Comparison of ENCODE assay signal across 28 cellular contexts in genomic region chr10:6022693-6023092, GRCh38. TPM values are rescaled to one million over a fixed set of nuclear protein-coding genes. Genes with fewer than 3 reads are reported as not detected.
DNase-seq lines count a peak whose midpoint lies in the region; ATAC-seq and TF ChIP-seq lines count a peak whose summit lies in the region.
"Had no signal": no experiment of that assay in that cellular context is flagged by ENCODE, and none has a peak within 500 bp of the region (broad histone marks: within the 10 kb centered on the region; RNA-seq: fewer than 3 reads in every experiment).

No MANE protein-coding gene starts in this region.

- H3K4me3 Mint-ChIP-seq in activated CD8-positive, alpha-beta T cell treated with anti-CD3 and anti-CD28 coated beads, Interleukin-2, amount 10 ng/mL, durations not matched to agents 7 days and 5 days = no peak overlapping the region
- H3K4me3 Mint-ChIP-seq: activated T-cell treated with anti-CD3 and anti-CD28 coated beads, Interleukin-2, amount 50 U/mL, for 4 hours; CD14-positive monocyte; nephron; stimulated activated naive B cell treated with anti-CD40 and anti-IgM and Interleukin-4, amounts not matched to agents 10 μg/mL and 1 μg/mL and 100 μg/mL, for 72 hours had no signal

- CTCF ChIA-PET in activated CD8-positive, alpha-beta T cell treated with anti-CD3 and anti-CD28 coated beads, Interleukin-2, amount 10 ng/mL, durations not matched to agents 7 days and 5 days (lab: Charles Lee) = interaction anchor here (1.4 kb wide), 1 partner anchor 9 kb away, joined by 6 read pairs; no protein-coding TSS in a partner anchor

- no peak for DNase-seq in left ventricle myocardium superior
- no peak for DNase-seq in heart left ventricle
- DNase-seq in activated CD8-positive, alpha-beta T cell treated with anti-CD3 and anti-CD28 coated beads, Interleukin-2, amount 10 ng/mL, durations not matched to agents 7 days and 5 days = no peak
- peak; percentile 34 for DNase-seq in fibroblast of villous mesenchyme (ENCODE audit: low read depth)
- no peak for DNase-seq in vagina (ENCODE audit: extremely low spot score in 2 of 2)
- no peak for DNase-seq in aorta
- no peak for DNase-seq in DMS114 treated with DMSO at 0.1 percent for 48 hours (lab: John Stamatoyannopoulos, UW; ENCODE audit: unreplicated experiment)
- DNase-seq: activated CD4-positive, alpha-beta T cell treated with anti-CD3 and anti-CD28 coated beads, Interleukin-2, amount 50 U/mL, for 48 hours; activated T-cell treated with anti-CD3 and anti-CD28 coated beads, Interleukin-2, amount 50 U/mL, for 4 hours; brain microvascular endothelial cell; effector memory CD4-positive, alpha-beta T cell; EL; erythroblast; NCI-H1092 treated with DMSO at 0.1 percent for 48 hours; NCI-H1930; NCI-H2227 treated with DMSO at 0.1 percent for 48 hours; retina; spleen; stimulated activated CD4-positive, alpha-beta T cell treated with anti-CD3 and anti-CD28 coated beads, Interleukin-2, amount 100 ng/mL, for 48 hours; stimulated activated naive B cell treated with anti-CD40 and anti-IgM and Interleukin-4, amounts not matched to agents 10 μg/mL and 1 μg/mL and 100 μg/mL, for 72 hours; T-helper 9 cell had no signal

- H3K27ac Mint-ChIP-seq in activated CD8-positive, alpha-beta T cell treated with anti-CD3 and anti-CD28 coated beads, Interleukin-2, amount 10 ng/mL, durations not matched to agents 7 days and 5 days = peak overlapping the region; percentile 44
- H3K27ac Mint-ChIP-seq: CD14-positive monocyte; nephron; stimulated activated naive B cell treated with anti-CD40 and anti-IgM and Interleukin-4, amounts not matched to agents 10 μg/mL and 1 μg/mL and 100 μg/mL, for 72 hours had no signal

- no peaks in the 10 kb centered on the region for H3K27me3 Mint-ChIP-seq in activated CD8-positive, alpha-beta T cell treated with anti-CD3 and anti-CD28 coated beads, Interleukin-2, amount 10 ng/mL, durations not matched to agents 7 days and 5 days (ENCODE audit: low read depth)
- H3K27me3 Mint-ChIP-seq: stimulated activated naive B cell treated with anti-CD40 and anti-IgM and Interleukin-4, amounts not matched to agents 10 μg/mL and 1 μg/mL and 100 μg/mL, for 72 hours had no signal

- H3K9me3 Mint-ChIP-seq in activated CD8-positive, alpha-beta T cell treated with anti-CD3 and anti-CD28 coated beads, Interleukin-2, amount 10 ng/mL, durations not matched to agents 7 days and 5 days (ENCODE audit: insufficient read depth) = no peaks in the 10 kb centered on the region
- H3K9me3 Mint-ChIP-seq: activated T-cell treated with anti-CD3 and anti-CD28 coated beads, Interleukin-2, amount 50 U/mL, for 4 hours had no signal

- H3K27ac ChIP-seq in heart left ventricle (peak overlapping the region in 2 of 12 donors; percentile 24 to 39), vagina (peak overlapping the region; percentile 46), aorta (ENCODE audit: low read depth in 1 of 2, low read length in 2 of 2) (no peak overlapping the region)
- H3K27ac ChIP-seq: brain microvascular endothelial cell, spleen had no signal

- H3K4me1 ChIP-seq in heart left ventricle (peaks cover 0 to 10% (median 4%) of the 10 kb centered on the region in 12 donors), vagina (peaks cover 11% of the 10 kb centered on the region), aorta (ENCODE audit: control insufficient read depth in 1 of 2, insufficient read depth in 2 of 2, low read length in 2 of 2) (no peaks in the 10 kb centered on the region)

- no peaks in the 10 kb centered on the region for H3K9me3 ChIP-seq in heart left ventricle
- H3K9me3 ChIP-seq in vagina = no peaks in the 10 kb centered on the region
- H3K9me3 ChIP-seq in aorta (ENCODE audit: control insufficient read depth, low read length) = no peaks in the 10 kb centered on the region
- H3K9me3 ChIP-seq: spleen had no signal

- POLR2A ChIA-PET in activated CD8-positive, alpha-beta T cell treated with anti-CD3 and anti-CD28 coated beads, Interleukin-2, amount 10 ng/mL, durations not matched to agents 7 days and 5 days (lab: Charles Lee) = interaction anchor here (1.7 kb wide), 1 partner anchor 14 kb away, joined by 5 read pairs; no protein-coding TSS in a partner anchor

- peaks cover 88% of the 10 kb centered on the region for H3K36me3 Mint-ChIP-seq in activated CD8-positive, alpha-beta T cell treated with anti-CD3 and anti-CD28 coated beads, Interleukin-2, amount 10 ng/mL, durations not matched to agents 7 days and 5 days (ENCODE audit: low read depth)
- H3K36me3 Mint-ChIP-seq: CD14-positive monocyte had no signal

- TF ChIP-seq POLR2A in heart left ventricle (IDR thresholded peaks at IDR 0.05) (no peak), vagina (IDR thresholded peaks at IDR 0.05) (no peak)

- peaks cover 30% of the 10 kb centered on the region for H3K4me1 Mint-ChIP-seq in activated CD8-positive, alpha-beta T cell treated with anti-CD3 and anti-CD28 coated beads, Interleukin-2, amount 10 ng/mL, durations not matched to agents 7 days and 5 days (ENCODE audit: low read depth)
- H3K4me1 Mint-ChIP-seq: nephron had no signal

- intact Hi-C loops in left ventricle myocardium superior (cut with micrococcal nuclease) (no loop called here), heart left ventricle (cut with DNase I) (no loop called here), vagina (cut with DNase I) (no loop called here), aorta (cut with DNase I) (no loop called here)

- WGBS in heart left ventricle, 4 donors = 54 to 68% (median 60%) methylated on average over 3 of the region's 3 CpGs
- 28 to 40% methylated on average over 3 of the region's 3 CpGs for WGBS in aorta, 2 donors

- no peaks in the 10 kb centered on the region for H3K36me3 ChIP-seq in heart left ventricle
- no peaks in the 10 kb centered on the region for H3K36me3 ChIP-seq in vagina
- no peaks in the 10 kb centered on the region for H3K36me3 ChIP-seq in aorta (ENCODE audit: control insufficient read depth in 1 of 2, insufficient read depth in 2 of 2, low read length in 1 of 2)
- H3K36me3 ChIP-seq: brain microvascular endothelial cell had no signal

- ATAC-seq in left ventricle myocardium superior = peak; percentile 30
- no peak for ATAC-seq in heart left ventricle
- ATAC-seq in activated CD8-positive, alpha-beta T cell treated with anti-CD3 and anti-CD28 coated beads, Interleukin-2, amount 10 ng/mL, durations not matched to agents 7 days and 5 days = no peak
- ATAC-seq in GM21576 (IDR thresholded peaks at IDR 0.05; ENCODE audit: unreplicated experiment) = no peak
- ATAC-seq in aorta (ENCODE audit: low FRiP score) = no peak
- ATAC-seq: activated T-cell treated with anti-CD3 and anti-CD28 coated beads, Interleukin-2, amount 50 U/mL, for 4 hours; HCT116; SK-N-SH treated with all-trans-retinoic acid at 6 μM for 48 hours; stimulated activated naive B cell treated with anti-CD40 and anti-IgM and Interleukin-4, amounts not matched to agents 10 μg/mL and 1 μg/mL and 100 μg/mL, for 72 hours had no signal

- no peaks in the 10 kb centered on the region for H3K27me3 ChIP-seq in heart left ventricle
- H3K27me3 ChIP-seq in vagina = no peaks in the 10 kb centered on the region
- H3K27me3 ChIP-seq in aorta (ENCODE audit: control insufficient read depth in 1 of 2, insufficient read depth in 2 of 2, low read length in 1 of 2) = no peaks in the 10 kb centered on the region
- H3K27me3 ChIP-seq: brain microvascular endothelial cell, spleen had no signal

- TF ChIP-seq CTCF in heart left ventricle (IDR thresholded peaks at IDR 0.05) = no peak
- TF ChIP-seq CTCF in fibroblast of villous mesenchyme (IDR thresholded peaks at IDR 0.05; ENCODE audit: insufficient read depth, low read depth, low read length) = no peak
- TF ChIP-seq CTCF in vagina (IDR thresholded peaks at IDR 0.05) = no peak

- H3K4me3 ChIP-seq in heart left ventricle (no peak overlapping the region), fibroblast of villous mesenchyme (ENCODE audit: low read depth, low read length) (no peak overlapping the region), vagina (no peak overlapping the region), aorta (ENCODE audit: low read length in 2 of 2) (no peak overlapping the region)
- H3K4me3 ChIP-seq: spleen had no signal

RNA-seq across cellular contexts. Expression of gene IL2RA, which starts 39.5 kb away (rescaled TPM):
- 1.5 TPM for total RNA-seq in left ventricle myocardium superior
- 10 to 100 TPM in 1 of 9 donors, 1 to 10 TPM in 4, under 1 TPM in 3, not detected in 1; 0.32 to 11.1 (median 1.3) TPM for total RNA-seq in heart left ventricle
- under 1 TPM; 0.11 to 0.78 TPM for polyA plus RNA-seq in heart left ventricle
- 100 to 1,000 TPM; 174 to 177 TPM for total RNA-seq in activated CD8-positive, alpha-beta T cell treated with anti-CD3 and anti-CD28 coated beads, Interleukin-2, amount 10 ng/mL, durations not matched to agents 7 days and 5 days
- under 0.01 TPM in 1 of 2 replicates, not detected in the other for total RNA-seq in fibroblast of villous mesenchyme
- not detected for total RNA-seq in vagina
- total RNA-seq in aorta = 1 to 10 TPM; 2.4 to 4.2 TPM
- 1 to 10 TPM in 1 of 2 donors, under 1 TPM in 1; 0.33 to 4.1 TPM for polyA plus RNA-seq in aorta
- total RNA-seq: osteocyte had no signal
- polyA plus RNA-seq: keratinocyte had no signal

RNA-seq across cellular contexts. Expression of gene IL15RA, which starts 45.4 kb away (rescaled TPM):
- total RNA-seq in left ventricle myocardium superior (7.0 TPM), heart left ventricle (10 to 100 TPM in 4 of 9 donors, 1 to 10 TPM in 5; 2.2 to 41.1 (median 6.0) TPM), fibroblast of villous mesenchyme (2.6 and 3.0 TPM in 2 replicates), vagina (41.0 TPM), aorta (10 to 100 TPM; 19.0 to 21.2 TPM)
- polyA plus RNA-seq in heart left ventricle (10 to 100 TPM in 1 of 2 donors, 1 to 10 TPM in 1; 6.6 to 13.4 TPM), aorta (10 to 100 TPM in 1 of 2 donors, 1 to 10 TPM in 1; 6.0 to 23.9 TPM)
- total RNA-seq in activated CD8-positive, alpha-beta T cell treated with anti-CD3 and anti-CD28 coated beads, Interleukin-2, amount 10 ng/mL, durations not matched to agents 7 days and 5 days = 10 to 100 TPM; 17.2 to 18.1 TPM

Comparison
In these comparisons a context has a peak if more than half of its experiments do, and no peak if none do; other contexts are left out.
1. RNA of gene IL2RA, which starts 39.5 kb away (total RNA-seq): 174 to 177 TPM in activated CD8-positive, alpha-beta T cell treated with anti-CD3 and anti-CD28 coated beads, Interleukin-2, amount 10 ng/mL, durations not matched to agents 7 days and 5 days; 2.4 to 4.2 TPM in aorta, 1.5 TPM in left ventricle myocardium superior (single experiment), 0.32 to 11.1 TPM in heart left ventricle, under 0.01 TPM in fibroblast of villous mesenchyme and not detected in vagina (single experiment); every median in the first group is over 10 times any median in the second.